In genomic region chr10:60827791-60828488, GRCh38 we compare ENCODE assay signal across 10 cellular contexts. TPM values are rescaled to one million over a fixed set of nuclear protein-coding genes. Genes with fewer than 3 reads are reported as not detected.
DNase-seq lines count a peak whose midpoint lies in the region; ATAC-seq and TF ChIP-seq lines count a peak whose summit lies in the region.
"Had no signal": no experiment of that assay in that cellular context is flagged by ENCODE, and none has a peak within 500 bp of the region (broad histone marks: within the 10 kb centered on the region; RNA-seq: fewer than 3 reads in every experiment).

No MANE protein-coding gene starts in this region.

- POLR2A ChIA-PET in CD8-positive, alpha-beta memory T cell (lab: Charles Lee), result no interaction called here

- no peak for TF ChIP-seq CTCF in fibroblast of mammary gland (conservative IDR thresholded peaks at IDR 0.05; ENCODE audit: control insufficient read depth, insufficient read depth, low read depth, low read length)

- no peaks in the 10 kb centered on the region for H3K9me3 Mint-ChIP-seq in CD8-positive, alpha-beta memory T cell
- H3K9me3 Mint-ChIP-seq in activated T-cell treated with anti-CD3 and anti-CD28 coated beads, Interleukin-2, amount 50 U/mL, for 72 hours, result no peaks in the 10 kb centered on the region

- H3K9me3 ChIP-seq in CD8-positive, alpha-beta memory T cell (ENCODE audit: low read length), result no peaks in the 10 kb centered on the region
- H3K9me3 ChIP-seq in SJSA1 (replicated peaks), result no peaks in the 10 kb centered on the region

- CTCF ChIA-PET in CD8-positive, alpha-beta memory T cell (lab: Charles Lee), result no interaction called here

- H3K4me1 Mint-ChIP-seq in CD8-positive, alpha-beta memory T cell, result no peaks in the 10 kb centered on the region
- peaks cover 9% of the 10 kb centered on the region for H3K4me1 Mint-ChIP-seq in activated T-cell treated with anti-CD3 and anti-CD28 coated beads, Interleukin-2, amount 50 U/mL, for 72 hours (ENCODE audit: low read depth)

- no peak for ATAC-seq in GM19467 (IDR thresholded peaks at IDR 0.05; ENCODE audit: unreplicated experiment)
- ATAC-seq in activated T-cell treated with anti-CD3 and anti-CD28 coated beads, Interleukin-2, amount 50 U/mL, for 72 hours (replicated peaks in 1 of 2), result no peak

- DNase-seq in CD8-positive, alpha-beta memory T cell, result no peak
- DNase-seq in SJSA1 (ENCODE audit: low read depth in 1 of 2, low spot score in 2 of 2), result peak; percentile 65 to 87
- DNase-seq in fibroblast of mammary gland (ENCODE audit: low read depth), result peak; percentile 61
- DNase-seq in myocyte (ENCODE audit: low read depth), result peak; percentile 40
- no peak for DNase-seq in activated T-cell treated with anti-CD3 and anti-CD28 coated beads, Interleukin-2, amount 50 U/mL, for 72 hours
- DNase-seq in SKM-1 treated with dmso at 0.1 percent for 144 hours (lab: John Stamatoyannopoulos, UW; ENCODE audit: unreplicated experiment), result no peak
- no peak for DNase-seq in activated CD4-positive, alpha-beta T cell treated with anti-CD3 and anti-CD28 coated beads, Interleukin-2, amount 50 U/mL, for 48 hours
- DNase-seq: C1 segment of cervical spinal cord, Karpas-422 had no signal

- H3K27me3 Mint-ChIP-seq in CD8-positive, alpha-beta memory T cell, result peaks cover 4 to 23% of the 10 kb centered on the region in 2 donors
- H3K27me3 Mint-ChIP-seq in activated T-cell treated with anti-CD3 and anti-CD28 coated beads, Interleukin-2, amount 50 U/mL, for 72 hours (ENCODE audit: low read depth), result peaks cover 6% of the 10 kb centered on the region

- H3K4me1 ChIP-seq in CD8-positive, alpha-beta memory T cell (ENCODE audit: insufficient read depth, low read length), result no peaks in the 10 kb centered on the region
- peaks cover 21% of the 10 kb centered on the region for H3K4me1 ChIP-seq in SJSA1 (replicated peaks)

- H3K4me3 Mint-ChIP-seq in CD8-positive, alpha-beta memory T cell, result no peak overlapping the region
- H3K4me3 Mint-ChIP-seq in activated T-cell treated with anti-CD3 and anti-CD28 coated beads, Interleukin-2, amount 50 U/mL, for 72 hours, result no peak overlapping the region

- no peaks in the 10 kb centered on the region for H3K36me3 ChIP-seq in CD8-positive, alpha-beta memory T cell (ENCODE audit: insufficient read depth, low read length)
- H3K36me3 ChIP-seq in SJSA1, result no peaks in the 10 kb centered on the region

- H3K36me3 Mint-ChIP-seq in CD8-positive, alpha-beta memory T cell, result no peaks in the 10 kb centered on the region
- no peaks in the 10 kb centered on the region for H3K36me3 Mint-ChIP-seq in activated T-cell treated with anti-CD3 and anti-CD28 coated beads, Interleukin-2, amount 50 U/mL, for 72 hours (ENCODE audit: insufficient read depth in 2 of 2)

- peak overlapping the region; percentile 6 for H3K27ac ChIP-seq in CD8-positive, alpha-beta memory T cell (ENCODE audit: low read depth, low read length)
- H3K27ac ChIP-seq in SJSA1, result peak overlapping the region; percentile 62

- H3K27me3 ChIP-seq in CD8-positive, alpha-beta memory T cell (ENCODE audit: insufficient read depth, low read length, poor library complexity, severe bottlenecking), result no peaks in the 10 kb centered on the region
- no peaks in the 10 kb centered on the region for H3K27me3 ChIP-seq in SJSA1 (replicated peaks)

- no peak overlapping the region for H3K27ac Mint-ChIP-seq in CD8-positive, alpha-beta memory T cell
- no peak overlapping the region for H3K27ac Mint-ChIP-seq in activated T-cell treated with anti-CD3 and anti-CD28 coated beads, Interleukin-2, amount 50 U/mL, for 72 hours

- H3K4me3 ChIP-seq in CD8-positive, alpha-beta memory T cell (ENCODE audit: low read length), result no peak overlapping the region
- H3K4me3 ChIP-seq in SJSA1, result no peak overlapping the region
- H3K4me3 ChIP-seq in fibroblast of mammary gland (ENCODE audit: control insufficient read depth, low read depth, low read length), result no peak overlapping the region

RNA-seq across cellular contexts. Expression of gene CDK1, which starts 49.7 kb away (rescaled TPM):
- total RNA-seq in CD8-positive, alpha-beta memory T cell, result 10 to 100 TPM; 67.9 to 68.8 TPM
- polyA plus RNA-seq in CD8-positive, alpha-beta memory T cell, result 0.52 TPM
- 255 and 302 TPM in 2 replicates for total RNA-seq in SJSA1 (2014; rRNA removed; shearing (Covaris generic))
- total RNA-seq in myocyte, result 3.1 and 5.1 TPM in 2 replicates
- polyA plus RNA-seq in myocyte (2012), result 0.43 TPM
- total RNA-seq in activated T-cell treated with anti-CD3 and anti-CD28 coated beads, Interleukin-2, amount 50 U/mL, for 72 hours, result 100 to 1,000 TPM; 109 to 130 TPM

Comparison
In these comparisons a context has a peak if more than half of its experiments do, and no peak if none do; other contexts are left out.
1. DNase-seq: peak in SJSA1 (2 of 2), fibroblast of mammary gland (single experiment) and myocyte (single experiment); none in CD8-positive, alpha-beta memory T cell (0 of 5), activated T-cell treated with anti-CD3 and anti-CD28 coated beads, Interleukin-2, amount 50 U/mL, for 72 hours (0 of 2), SKM-1 treated with dmso at 0.1 percent for 144 hours (single experiment) and activated CD4-positive, alpha-beta T cell treated with anti-CD3 and anti-CD28 coated beads, Interleukin-2, amount 50 U/mL, for 48 hours (0 of 2).
2. RNA of gene CDK1, which starts 49.7 kb away (total RNA-seq): 255 to 302 TPM in SJSA1, 109 to 130 TPM in activated T-cell treated with anti-CD3 and anti-CD28 coated beads, Interleukin-2, amount 50 U/mL, for 72 hours and 67.9 to 68.8 TPM in CD8-positive, alpha-beta memory T cell; 3.1 to 5.1 TPM in myocyte; every median in the first group is over 10 times any median in the second.